Comparison of ENCODE assay signal across 8 cellular contexts in the genomic region with DNA sequence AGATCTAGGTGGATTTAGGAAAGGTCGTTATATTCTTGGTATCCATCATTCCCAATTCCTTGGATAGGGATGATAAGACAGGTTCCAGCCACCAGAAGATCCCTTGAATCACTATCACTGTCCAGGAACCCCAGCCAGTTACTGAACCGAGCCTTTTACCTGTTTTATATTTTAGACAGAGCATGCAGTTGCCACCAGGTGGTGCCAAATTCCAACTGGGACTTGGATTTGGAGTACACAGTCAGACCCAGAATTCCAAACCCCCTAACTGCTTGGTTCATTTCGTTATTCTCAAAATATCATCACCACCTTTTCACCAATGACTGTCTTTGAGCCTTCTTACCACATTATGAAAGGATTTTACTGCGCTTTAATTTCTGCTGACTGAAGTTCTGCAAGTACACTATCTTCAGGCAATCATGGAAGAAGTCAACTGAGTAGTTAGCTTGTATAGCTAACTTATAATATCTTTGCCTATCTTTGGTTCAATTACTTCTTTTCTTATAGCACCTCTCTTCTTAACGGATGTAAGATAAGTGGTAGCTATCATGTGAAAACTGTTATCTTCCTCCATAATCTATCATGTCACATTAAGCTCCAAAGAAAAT.
A peak's percentile ranks its signal among the peaks of the same experiment; 100 is the strongest.
DNase-seq lines count a peak whose midpoint lies in the region; ATAC-seq and TF ChIP-seq lines count a peak whose summit lies in the region.

No MANE protein-coding gene starts in this region.

- TF ChIP-seq EP300 in transverse colon (IDR thresholded peaks at IDR 0.05; ENCODE audit: low read depth) = no peak

- intact Hi-C loops in transverse colon (cut with DNase I; ENCODE audit: low total_unique reads) = no loop called here

- in situ Hi-C loops in transverse colon (cut with MboI; ENCODE audit: low pct_ligation_motif_present in 1 of 4, low pct_unique_long_range_greater_than_20kb in 1 of 4, low sequenced_read_pairs in 3 of 4) = no loop called here

- DNase-seq in AG20443 (ENCODE audit: low spot score) = peak; percentile 15
- peak; percentile 43 for DNase-seq in RKO (ENCODE audit: low spot score)
- DNase-seq in glomerular endothelial cell (ENCODE audit: extremely low read depth, low read depth, low spot score) = peak; percentile 3
- DNase-seq in transverse colon = peak; percentile 10

- 50 to 52% methylated on average over 4 to 5 of the region's 5 CpGs for WGBS in transverse colon (ENCODE audit: low coverage in 1 of 2), 2 donors

- no peak overlapping the region for H3K4me3 ChIP-seq in transverse colon

- no peak overlapping the region for H3K27ac ChIP-seq in transverse colon

- H3K4me1 ChIP-seq in transverse colon = no peaks in the 10 kb centered on the region

- ATAC-seq in HG02981 (IDR thresholded peaks at IDR 0.05; ENCODE audit: unreplicated experiment) = peak; percentile 79
- no peak for ATAC-seq in HG03460 (IDR thresholded peaks at IDR 0.05; ENCODE audit: unreplicated experiment)
- ATAC-seq in GM19397 (IDR thresholded peaks at IDR 0.05; ENCODE audit: unreplicated experiment) = no peak

- TF ChIP-seq CTCF in GM12873 (IDR thresholded peaks at IDR 0.05; ENCODE audit: insufficient read depth, low read depth, low read length, missing control alignments) = peak; percentile 71
- peak; percentile 32 to 44 (median 39) for TF ChIP-seq CTCF in transverse colon (IDR thresholded peaks at IDR 0.05)

- no peaks in the 10 kb centered on the region for H3K36me3 ChIP-seq in transverse colon

- H3K9me3 ChIP-seq in transverse colon = no peaks in the 10 kb centered on the region

- no peak for TF ChIP-seq POLR2A in transverse colon (IDR thresholded peaks at IDR 0.05)

- no peaks in the 10 kb centered on the region for H3K27me3 ChIP-seq in transverse colon
